19 cellular contexts compared by ENCODE assay signal in the genomic region with DNA sequence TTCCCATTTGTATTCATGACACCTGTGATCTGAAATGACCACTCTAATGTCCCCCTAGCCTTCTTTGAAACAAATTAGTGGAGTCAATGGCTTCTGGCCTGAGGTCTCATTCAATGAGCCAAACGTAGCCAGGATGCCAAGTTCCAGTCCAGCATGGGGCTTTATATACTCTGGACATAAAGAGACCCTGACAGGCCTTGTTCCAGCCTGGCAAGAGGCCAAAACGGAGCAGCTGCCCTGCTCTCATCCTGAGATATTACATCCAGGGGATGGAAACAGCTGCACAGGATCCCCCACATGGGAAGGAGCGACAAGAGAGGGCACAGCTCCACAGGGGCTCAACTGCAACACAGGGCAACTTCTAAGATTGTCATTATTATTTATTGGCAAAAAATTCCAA.
"Had no signal": no experiment of that assay in that cellular context is flagged by ENCODE, and none has a peak within 500 bp of the region (broad histone marks: within the 10 kb centered on the region; RNA-seq: fewer than 3 reads in every experiment).

No MANE protein-coding gene starts in this region.

- H3K4me3 ChIP-seq: adrenal gland, cardiac muscle cell, dorsolateral prefrontal cortex, lung, right atrium auricular region, skin epidermis, tibial nerve, uterus had no signal

- DNase-seq: activated CD4-positive, alpha-beta memory T cell treated with anti-CD3 and anti-CD28 coated beads, Interleukin-2, amount 10 ng/mL, durations not matched to agents 7 days and 5 days; activated CD4-positive, alpha-beta T cell treated with anti-CD3 and anti-CD28 coated beads for 36 hours; activated effector memory CD4-positive, alpha-beta T cell treated with anti-CD3 and anti-CD28 coated beads, Interleukin-2, amount 50 U/mL, for 16 hours; activated T-cell treated with anti-CD3 and anti-CD28 coated beads, Interleukin-2, amount 50 U/mL, for 4 hours; dorsolateral prefrontal cortex; left colon; nephron progenitor cell; occipital lobe; stimulated activated CD4-positive, alpha-beta T cell treated with anti-CD3 and anti-CD28 coated beads, Interleukin-4, amount 100 ng/mL, for 24 hours; stimulated activated naive CD4-positive, alpha-beta T cell treated with Interleukin-2 at 50 U/mL for 16 hours; substantia nigra; uterus had no signal

- H3K27ac ChIP-seq: adrenal gland, cardiac muscle cell, dorsolateral prefrontal cortex, right atrium auricular region, skin epidermis, tibial nerve, uterus had no signal

- H3K27me3 ChIP-seq: adrenal gland, cardiac muscle cell, right atrium auricular region, tibial nerve, uterus had no signal

- ATAC-seq: activated CD4-positive, alpha-beta T cell treated with anti-CD3 and anti-CD28 coated beads for 36 hours; activated T-cell treated with anti-CD3 and anti-CD28 coated beads, Interleukin-2, amount 50 U/mL, for 4 hours; esophagus mucosa; left colon had no signal

- H3K9me3 ChIP-seq: adrenal gland, uterus had no signal

- H3K36me3 ChIP-seq: adrenal gland, cardiac muscle cell, right atrium auricular region, tibial nerve, uterus had no signal

- H3K4me1 ChIP-seq: adrenal gland, right atrium auricular region, tibial nerve, uterus had no signal
